Comparison of ENCODE assay signal across 19 cellular contexts in genomic region chr1:219907772-219908070, GRCh38. TPM values are rescaled to one million over a fixed set of nuclear protein-coding genes. Genes with fewer than 3 reads are reported as not detected.
DNase-seq lines count a peak whose midpoint lies in the region; ATAC-seq, FAIRE-seq and TF ChIP-seq lines count a peak whose summit lies in the region.
"Had no signal": no experiment of that assay in that cellular context is flagged by ENCODE, and none has a peak within 500 bp of the region (broad histone marks: within the 10 kb centered on the region; RNA-seq: fewer than 3 reads in every experiment).

No MANE protein-coding gene starts in this region.

- H3K9ac ChIP-seq in Loucy (ENCODE audit: low read depth, low read length, poor library complexity, severe bottlenecking) (no peak overlapping the region), HepG2 (ENCODE audit: insufficient read depth, low read depth, low read length) (no peak overlapping the region)

- H3K4me1 Mint-ChIP-seq in activated naive CD8-positive, alpha-beta T cell treated with anti-CD3 and anti-CD28 coated beads, Interleukin-2, amount 10 ng/mL, durations not matched to agents 7 days and 5 days, result peaks cover 9% of the 10 kb centered on the region
- no peaks in the 10 kb centered on the region for H3K4me1 Mint-ChIP-seq in activated naive CD8-positive, alpha-beta T cell treated with anti-CD3 and anti-CD28 coated beads, Interleukin-2, amount 50 U/mL, for 24 hours
- H3K4me1 Mint-ChIP-seq: CD4-positive, alpha-beta memory T cell had no signal

- H3K27me3 Mint-ChIP-seq in activated naive CD8-positive, alpha-beta T cell treated with anti-CD3 and anti-CD28 coated beads, Interleukin-2, amount 10 ng/mL, durations not matched to agents 7 days and 5 days, result peaks cover 9% of the 10 kb centered on the region
- peaks cover 2% of the 10 kb centered on the region for H3K27me3 Mint-ChIP-seq in activated naive CD8-positive, alpha-beta T cell treated with anti-CD3 and anti-CD28 coated beads, Interleukin-2, amount 50 U/mL, for 24 hours

- H3F3A ChIP-seq in Loucy (ENCODE audit: low read depth), result no peaks in the 10 kb centered on the region

- H4K20me1 ChIP-seq in Loucy (ENCODE audit: insufficient read depth, low read length, poor library complexity, severe bottlenecking) (no peaks in the 10 kb centered on the region), HepG2 (ENCODE audit: insufficient read depth, low read length) (no peaks in the 10 kb centered on the region)

- H3K27me3 ChIP-seq in Loucy (ENCODE audit: insufficient read depth, low read length, poor library complexity, severe bottlenecking), result no peaks in the 10 kb centered on the region
- no peaks in the 10 kb centered on the region; a peak in 1 of 5 replicates for H3K27me3 ChIP-seq in HepG2 (ENCODE audit: control insufficient read depth in 1 of 2, insufficient read depth in 2 of 2, low read length in 2 of 2)
- H3K27me3 ChIP-seq in sigmoid colon, result no peaks in the 10 kb centered on the region

- in situ Hi-C loops in HepG2 (cut with HindIII; ENCODE audit: extremely low pct_ligation_motif_present, low pct_unique_long_range_greater_than_20kb), result no loop called here

- H3K36me3 ChIP-seq in Loucy (ENCODE audit: insufficient read depth, low read length) (no peaks in the 10 kb centered on the region), HepG2 (replicated peaks in 1 of 2; ENCODE audit: control insufficient read depth in 1 of 2, insufficient read depth in 2 of 2, low read length in 2 of 2) (no peaks in the 10 kb centered on the region), sigmoid colon (no peaks in the 10 kb centered on the region)

- BruUV-seq in HepG2 (replicated peaks; lab: Mats Ljungman, UMichigan), result no TSS peak

- DNase-seq in activated naive CD8-positive, alpha-beta T cell treated with anti-CD3 and anti-CD28 coated beads, Interleukin-2, amount 10 ng/mL, durations not matched to agents 7 days and 5 days, result no peak
- DNase-seq in activated naive CD8-positive, alpha-beta T cell treated with anti-CD3 and anti-CD28 coated beads, Interleukin-2, amount 50 U/mL, for 24 hours, result no peak
- no peak for DNase-seq in HepG2 (ENCODE audit: low spot score)
- no peak for DNase-seq in DMS53 (lab: John Stamatoyannopoulos, UW)
- no peak for DNase-seq in NCI-H526 treated with DMSO at 0.1 percent for 48 hours (lab: John Stamatoyannopoulos, UW)
- DNase-seq in sigmoid colon, result no peak
- DNase-seq: CD4-positive, alpha-beta memory T cell; COR-L47; DMS153; DND-41; GOT3; H9 had no signal

- no peaks in the 10 kb centered on the region for H3K9me2 ChIP-seq in Loucy (replicated peaks; ENCODE audit: low read depth, low read length)

- H3K79me2 ChIP-seq in Loucy (ENCODE audit: insufficient read depth, low read length) (no peaks in the 10 kb centered on the region), HepG2 (ENCODE audit: insufficient read depth, low read length) (no peaks in the 10 kb centered on the region)

- CTCF ChIA-PET in HepG2 (lab: Yijun Ruan, JAX; ENCODE audit: low intra/inter-chr PET ratio, low total read pairs), result no interaction called here

- TF ChIP-seq CTCF in Loucy (conservative IDR thresholded peaks at IDR 0.05; ENCODE audit: low read length) (no peak), HepG2 (CRISPR knock-in tag; IDR thresholded peaks at IDR 0.05) (no peak), sigmoid colon (IDR thresholded peaks at IDR 0.05) (no peak)

- 77% methylated on average over 1 of the region's 1 CpG for WGBS in HepG2 (ENCODE audit: low lambda C conversion rate)
- 61 to 87% methylated on average over 1 of the region's 1 CpG for WGBS in sigmoid colon, 2 donors

- intact Hi-C loops in HepG2 (cut with micrococcal nuclease; ENCODE audit: unreplicated experiment), result no loop called here
- intact Hi-C loops in sigmoid colon (cut with DNase I), result no loop called here

- TF ChIP-seq POLR2A in HepG2 (IDR thresholded peaks at IDR 0.05; ENCODE audit: insufficient read depth in 1 of 2, low read depth in 2 of 2, low read length in 2 of 2) (no peak), sigmoid colon (IDR thresholded peaks at IDR 0.05) (no peak)

- H3K4me3 ChIP-seq in Loucy (ENCODE audit: low read length, poor library complexity, severe bottlenecking), result no peak overlapping the region
- H3K4me3 ChIP-seq in HepG2 (replicated peaks in 1 of 3; ENCODE audit: insufficient read depth in 1 of 3, low read depth in 2 of 3, low read length in 3 of 3), result no peak overlapping the region
- no peak overlapping the region for H3K4me3 ChIP-seq in sigmoid colon

- H2AFZ ChIP-seq in Loucy (ENCODE audit: low read length) (peak overlapping the region; percentile 83; the same call in 1 of the 2 replicates), HepG2 (ENCODE audit: low read length) (no peak overlapping the region)

- no peak overlapping the region for H3K27ac ChIP-seq in HepG2 (ENCODE audit: extremely low read length, insufficient read depth, low read length)
- no peak overlapping the region for H3K27ac ChIP-seq in sigmoid colon
- H3K27ac ChIP-seq: 22Rv1 had no signal

- H3K4me3 Mint-ChIP-seq in activated naive CD8-positive, alpha-beta T cell treated with anti-CD3 and anti-CD28 coated beads, Interleukin-2, amount 10 ng/mL, durations not matched to agents 7 days and 5 days, result no peak overlapping the region
- no peak overlapping the region for H3K4me3 Mint-ChIP-seq in activated naive CD8-positive, alpha-beta T cell treated with anti-CD3 and anti-CD28 coated beads, Interleukin-2, amount 50 U/mL, for 24 hours
- H3K4me3 Mint-ChIP-seq: CD4-positive, alpha-beta memory T cell; H9 had no signal

- no peaks in the 10 kb centered on the region for H3K9me3 Mint-ChIP-seq in activated naive CD8-positive, alpha-beta T cell treated with anti-CD3 and anti-CD28 coated beads, Interleukin-2, amount 10 ng/mL, durations not matched to agents 7 days and 5 days
- no peaks in the 10 kb centered on the region for H3K9me3 Mint-ChIP-seq in activated naive CD8-positive, alpha-beta T cell treated with anti-CD3 and anti-CD28 coated beads, Interleukin-2, amount 50 U/mL, for 24 hours
- H3K9me3 Mint-ChIP-seq: CD4-positive, alpha-beta memory T cell; H9 had no signal

- H3K4me1 ChIP-seq in Loucy (ENCODE audit: insufficient read depth, low read length, poor library complexity, severe bottlenecking) (no peaks in the 10 kb centered on the region), HepG2 (ENCODE audit: insufficient read depth, low read length) (peaks cover 19% of the 10 kb centered on the region), sigmoid colon (no peaks in the 10 kb centered on the region)

- H3K4me2 ChIP-seq in Loucy (ENCODE audit: low read depth, low read length, poor library complexity, severe bottlenecking), result peak overlapping the region; percentile 55
- peak overlapping the region; percentile 32; the same call in 1 of the 2 replicates for H3K4me2 ChIP-seq in HepG2 (ENCODE audit: low read depth, low read length)

- H3K27ac Mint-ChIP-seq in activated naive CD8-positive, alpha-beta T cell treated with anti-CD3 and anti-CD28 coated beads, Interleukin-2, amount 10 ng/mL, durations not matched to agents 7 days and 5 days, result peak overlapping the region; percentile 4
- no peak overlapping the region for H3K27ac Mint-ChIP-seq in activated naive CD8-positive, alpha-beta T cell treated with anti-CD3 and anti-CD28 coated beads, Interleukin-2, amount 50 U/mL, for 24 hours
- H3K27ac Mint-ChIP-seq: CD4-positive, alpha-beta memory T cell had no signal

- H3K9me3 ChIP-seq in Loucy (ENCODE audit: insufficient read depth, low read depth, low read length), result no peaks in the 10 kb centered on the region
- H3K9me3 ChIP-seq in HepG2 (ENCODE audit: low read length), result no peaks in the 10 kb centered on the region
- no peaks in the 10 kb centered on the region for H3K9me3 ChIP-seq in sigmoid colon

- no peak for TF ChIP-seq RAD21 in HepG2 (CRISPR knock-in tag; IDR thresholded peaks at IDR 0.05)

- TF ChIP-seq EP300 in HepG2 (IDR thresholded peaks at IDR 0.05; ENCODE audit: low read depth in 2 of 2, low read length in 2 of 2), result no peak
- no peak for TF ChIP-seq EP300 in HepG2 (CRISPR knock-in tag; IDR thresholded peaks at IDR 0.05; ENCODE audit: borderline replicate concordance)
- no peak for TF ChIP-seq EP300 in sigmoid colon (IDR thresholded peaks at IDR 0.05)

- ATAC-seq in activated naive CD8-positive, alpha-beta T cell treated with anti-CD3 and anti-CD28 coated beads, Interleukin-2, amount 10 ng/mL, durations not matched to agents 7 days and 5 days (ENCODE audit: low read depth), result no peak
- no peak for ATAC-seq in activated naive CD8-positive, alpha-beta T cell treated with anti-CD3 and anti-CD28 coated beads, Interleukin-2, amount 50 U/mL, for 24 hours
- peak; percentile 29 for ATAC-seq in HepG2

- POLR2A ChIA-PET in activated naive CD8-positive, alpha-beta T cell treated with anti-CD3 and anti-CD28 coated beads, Interleukin-2, amount 10 ng/mL, durations not matched to agents 7 days and 5 days (lab: Charles Lee), result no interaction called here
- POLR2A ChIA-PET in HepG2 (lab: Yijun Ruan, JAX), result interaction anchor here (1.1 kb wide), 1 partner anchor 24 kb away, joined by 6 read pairs; no protein-coding TSS in a partner anchor

- no peak for FAIRE-seq in HepG2 (lab: Jason Lieb, UNC)
- FAIRE-seq: D721Med, GM12892 had no signal

- no peaks in the 10 kb centered on the region for H3K36me3 Mint-ChIP-seq in activated naive CD8-positive, alpha-beta T cell treated with anti-CD3 and anti-CD28 coated beads, Interleukin-2, amount 10 ng/mL, durations not matched to agents 7 days and 5 days
- H3K36me3 Mint-ChIP-seq in activated naive CD8-positive, alpha-beta T cell treated with anti-CD3 and anti-CD28 coated beads, Interleukin-2, amount 50 U/mL, for 24 hours (ENCODE audit: low read depth), result no peaks in the 10 kb centered on the region
- H3K36me3 Mint-ChIP-seq: CD4-positive, alpha-beta memory T cell had no signal

RNA-seq across cellular contexts. Expression of gene SLC30A10, which starts 20.6 kb away (rescaled TPM):
- total RNA-seq in activated naive CD8-positive, alpha-beta T cell treated with anti-CD3 and anti-CD28 coated beads, Interleukin-2, amount 10 ng/mL, durations not matched to agents 7 days and 5 days, result not detected
- total RNA-seq in HepG2 (2016; rRNA removed; fragmentation: Illumina TruSeq; extraction: Trizol), result 14.7 and 30.2 TPM in 2 replicates
- 3.8 and 4.0 TPM in 2 replicates for total RNA-seq in HepG2 (2016; cell fraction: cytosol; rRNA removed; fragmentation: Illumina TruSeq; extraction: Trizol; ENCODE audit: low read depth)
- total RNA-seq in HepG2 (2016; cell fraction: insoluble cytoplasmic fraction; rRNA removed; fragmentation: Illumina TruSeq; extraction: Trizol), result 13.7 and 28.0 TPM in 2 replicates
- 7.4 and 8.2 TPM in 2 replicates for total RNA-seq in HepG2 (2016; cell fraction: membrane; rRNA removed; fragmentation: Illumina TruSeq; extraction: Trizol)
- 32.1 and 39.5 TPM in 2 replicates for total RNA-seq in HepG2 (2016; cell fraction: nucleus; rRNA removed; fragmentation: Illumina TruSeq; extraction: Trizol)
- 20.9 and 27.0 TPM in 2 replicates for polyA plus RNA-seq in HepG2 (2011; rRNA removed)
- polyA plus RNA-seq in HepG2 (2011; cell fraction: cytosol; rRNA removed), result 12.2 and 16.2 TPM in 2 replicates
- polyA plus RNA-seq in HepG2 (2011; cell fraction: nucleus; rRNA removed), result 39.6 and 51.3 TPM in 2 replicates
- 16.5 and 28.2 TPM in 2 replicates for polyA plus RNA-seq in HepG2 (2012)
- 1.8 TPM in 2 replicates for polyA plus RNA-seq in HepG2 (2016; cell fraction: cytosol; fragmentation: Illumina TruSeq; extraction: Trizol; ENCODE audit: low read depth)
- 10.8 and 12.9 TPM in 2 replicates for polyA plus RNA-seq in HepG2 (2016; cell fraction: insoluble cytoplasmic fraction; fragmentation: Illumina TruSeq; extraction: Trizol; ENCODE audit: low read depth)
- polyA plus RNA-seq in HepG2 (2016; cell fraction: membrane; fragmentation: Illumina TruSeq; extraction: Trizol; ENCODE audit: low read depth), result 4.1 and 4.5 TPM in 2 replicates
- polyA plus RNA-seq in HepG2 (2016; cell fraction: nucleus; fragmentation: Illumina TruSeq; extraction: Trizol; ENCODE audit: insufficient read depth, low read depth), result 70.7 and 74.5 TPM in 2 replicates
- 24.0 TPM in 1 of 2 replicates, not detected in the other for polyA minus RNA-seq in HepG2 (2011; rRNA and poly(A)+ RNA removed; ENCODE audit: low replicate concordance)
- polyA minus RNA-seq in HepG2 (2011; cell fraction: cytosol; rRNA and poly(A)+ RNA removed), result 13.0 and 14.8 TPM in 2 replicates
- 18.3 and 33.6 TPM in 2 replicates for polyA minus RNA-seq in HepG2 (2011; cell fraction: nucleus; rRNA and poly(A)+ RNA removed)
- total RNA-seq in sigmoid colon, result under 1 TPM in 1 of 4 donors, not detected in 3; 0.68 TPM
- polyA plus RNA-seq in sigmoid colon, result 1 to 10 TPM; 2.4 to 7.9 (median 4.6) TPM
- total RNA-seq: A673; CD4-positive, alpha-beta memory T cell; HT1080 had no signal
- polyA plus RNA-seq: BJ; CD4-positive, alpha-beta memory T cell had no signal
